1 cellular context compared by ENCODE assay signal in genomic region chr5:94025788-94026473, GRCh38.
TF ChIP-seq lines count a peak whose summit lies in the region.

No MANE protein-coding gene starts in this region.

TF ChIP-seq in SK-N-SH, 30 proteins besides CTCF, POLR2A, EP300 and RAD21 (continued from another document):
- no peak for TF ChIP-seq REST (IDR thresholded peaks at IDR 0.05; ENCODE audit: low read depth, low read length)
- no peak for TF ChIP-seq RFX5 (IDR thresholded peaks at IDR 0.05; ENCODE audit: low read length)
- no peak for TF ChIP-seq NRF1 (IDR thresholded peaks at IDR 0.05; ENCODE audit: low read depth, low read length)
- TF ChIP-seq PBX3 (IDR thresholded peaks at IDR 0.05), result no peak
- TF ChIP-seq MEF2A (IDR thresholded peaks at IDR 0.05; ENCODE audit: borderline replicate concordance, low read depth), result no peak
